ENCODE assay signal across 1 cellular context in the genomic region with DNA sequence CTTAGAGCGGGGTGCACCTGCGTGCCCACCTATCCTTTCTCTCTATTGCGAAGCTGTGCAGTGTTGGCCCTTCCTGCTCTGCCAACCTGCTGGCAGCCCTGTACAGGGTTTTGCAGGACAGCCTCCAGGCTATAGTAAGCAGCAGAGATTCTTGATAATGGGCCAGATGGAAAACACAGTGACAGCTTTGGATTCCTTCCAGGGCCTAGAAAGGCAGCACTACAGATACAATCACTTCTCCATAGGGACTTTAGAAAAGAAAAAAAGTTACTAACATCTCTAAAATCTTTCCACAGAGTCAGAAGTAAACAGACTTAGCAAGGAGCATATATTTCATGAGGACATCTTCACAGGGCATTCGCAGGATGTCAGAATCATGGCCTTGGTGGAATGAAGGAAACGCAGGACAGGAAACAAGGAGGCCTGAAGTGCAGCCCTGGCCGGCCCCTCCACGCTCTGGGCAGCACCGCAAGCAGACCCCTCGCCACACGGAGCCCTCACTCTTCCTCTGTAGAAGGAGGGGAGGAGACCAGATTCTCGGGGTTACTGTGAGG.
TF ChIP-seq lines count a peak whose summit lies in the region.

No MANE protein-coding gene starts in this region.

TF ChIP-seq in SK-N-SH, 30 proteins besides CTCF, POLR2A, EP300 and RAD21 (continued from another document):
- TF ChIP-seq PBX3 (IDR thresholded peaks at IDR 0.05) = peak; percentile 94
- TF ChIP-seq, protein P1, sequence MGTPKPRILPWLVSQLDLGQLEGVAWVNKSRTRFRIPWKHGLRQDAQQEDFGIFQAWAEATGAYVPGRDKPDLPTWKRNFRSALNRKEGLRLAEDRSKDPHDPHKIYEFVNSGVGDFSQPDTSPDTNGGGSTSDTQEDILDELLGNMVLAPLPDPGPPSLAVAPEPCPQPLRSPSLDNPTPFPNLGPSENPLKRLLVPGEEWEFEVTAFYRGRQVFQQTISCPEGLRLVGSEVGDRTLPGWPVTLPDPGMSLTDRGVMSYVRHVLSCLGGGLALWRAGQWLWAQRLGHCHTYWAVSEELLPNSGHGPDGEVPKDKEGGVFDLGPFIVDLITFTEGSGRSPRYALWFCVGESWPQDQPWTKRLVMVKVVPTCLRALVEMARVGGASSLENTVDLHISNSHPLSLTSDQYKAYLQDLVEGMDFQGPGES (IDR thresholded peaks at IDR 0.05; ENCODE audit: low read depth, low read length) = no peak
- TF ChIP-seq FOSL2 (IDR thresholded peaks at IDR 0.05; ENCODE audit: borderline replicate concordance, low read depth) = peak; percentile 52; the same call in 1 of the 2 replicates
- TF ChIP-seq TCF12 (IDR thresholded peaks at IDR 0.05) = peak; percentile 93
- TF ChIP-seq EZH2phosphoT487 (IDR thresholded peaks at IDR 0.05; ENCODE audit: borderline replicate concordance, low read depth) = no peak
- TF ChIP-seq JUND (IDR thresholded peaks at IDR 0.05) = peak; percentile 85
- TF ChIP-seq SIN3A (IDR thresholded peaks at IDR 0.05; ENCODE audit: borderline replicate concordance, low read depth, low read length) = peak; percentile 79; the same call in 1 of the 2 replicates
- TF ChIP-seq YY1 (IDR thresholded peaks at IDR 0.05; ENCODE audit: low read depth) = no peak; the same call in 1 of the 2 replicates
- no peak for TF ChIP-seq TAF1 (IDR thresholded peaks at IDR 0.05; ENCODE audit: borderline replicate concordance, low read depth, low read length)
- peak; percentile 90 for TF ChIP-seq CHD2 (IDR thresholded peaks at IDR 0.05; ENCODE audit: low read length, partially characterized antibody)
- peak; percentile 90 for TF ChIP-seq FOXJ3 (CRISPR knock-in tag; IDR thresholded peaks at IDR 0.05)
- peak; percentile 99 for TF ChIP-seq NFIC (IDR thresholded peaks at IDR 0.05; ENCODE audit: borderline replicate concordance)
- peak; percentile 70; the same call in 1 of the 2 replicates for TF ChIP-seq MEF2A (IDR thresholded peaks at IDR 0.05; ENCODE audit: borderline replicate concordance, low read depth)
- TF ChIP-seq RCOR1 (IDR thresholded peaks at IDR 0.05; ENCODE audit: low read length) = peak; percentile 98
- TF ChIP-seq, protein P2, sequence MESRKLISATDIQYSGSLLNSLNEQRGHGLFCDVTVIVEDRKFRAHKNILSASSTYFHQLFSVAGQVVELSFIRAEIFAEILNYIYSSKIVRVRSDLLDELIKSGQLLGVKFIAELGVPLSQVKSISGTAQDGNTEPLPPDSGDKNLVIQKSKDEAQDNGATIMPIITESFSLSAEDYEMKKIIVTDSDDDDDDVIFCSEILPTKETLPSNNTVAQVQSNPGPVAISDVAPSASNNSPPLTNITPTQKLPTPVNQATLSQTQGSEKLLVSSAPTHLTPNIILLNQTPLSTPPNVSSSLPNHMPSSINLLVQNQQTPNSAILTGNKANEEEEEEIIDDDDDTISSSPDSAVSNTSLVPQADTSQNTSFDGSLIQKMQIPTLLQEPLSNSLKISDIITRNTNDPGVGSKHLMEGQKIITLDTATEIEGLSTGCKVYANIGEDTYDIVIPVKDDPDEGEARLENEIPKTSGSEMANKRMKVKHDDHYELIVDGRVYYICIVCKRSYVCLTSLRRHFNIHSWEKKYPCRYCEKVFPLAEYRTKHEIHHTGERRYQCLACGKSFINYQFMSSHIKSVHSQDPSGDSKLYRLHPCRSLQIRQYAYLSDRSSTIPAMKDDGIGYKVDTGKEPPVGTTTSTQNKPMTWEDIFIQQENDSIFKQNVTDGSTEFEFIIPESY (IDR thresholded peaks at IDR 0.05; ENCODE audit: borderline replicate concordance, low read depth) = 0 out of 2 replicates have a peak, but pooled peaks have one; percentile 52
- no peak for TF ChIP-seq USF2 (IDR thresholded peaks at IDR 0.05; ENCODE audit: borderline replicate concordance, low read depth, low read length)
